Comparison of ENCODE assay signal across 8 cellular contexts in genomic region chr21:32770514-32771133, GRCh38. TPM values are rescaled to one million over a fixed set of nuclear protein-coding genes. Genes with fewer than 3 reads are reported as not detected.
A peak's percentile ranks its signal among the peaks of the same experiment; 100 is the strongest.
DNase-seq lines count a peak whose midpoint lies in the region; ATAC-seq lines count a peak whose summit lies in the region.

No MANE protein-coding gene starts in this region.

- H3K4me3 ChIP-seq in iPS-11a (ENCODE audit: low read depth, low read length) (peak overlapping the region; percentile 96), skeletal muscle cell (ENCODE audit: low read depth, low read length) (peak overlapping the region; percentile 93)

- H3K27ac Mint-ChIP-seq in activated CD4-positive, alpha-beta T cell treated with anti-CD3 and anti-CD28 coated beads for 36 hours, result peak overlapping the region; percentile 96
- H3K27ac Mint-ChIP-seq in activated naive CD8-positive, alpha-beta T cell treated with anti-CD3 and anti-CD28 coated beads, Interleukin-2, amount 10 ng/mL, durations not matched to agents 7 days and 5 days, result peak overlapping the region; percentile 92

- DNase-seq in activated CD4-positive, alpha-beta T cell treated with anti-CD3 and anti-CD28 coated beads for 36 hours, result no peak
- DNase-seq in activated CD4-positive, alpha-beta T cell treated with anti-CD3 and anti-CD28 coated beads for 4 hours, result no peak
- DNase-seq in HuH-7.5 (ENCODE audit: low spot score) (peak; percentile 9), skeletal muscle cell (ENCODE audit: low read depth) (no peak), NCI-H146 treated with DMSO at 0.1 percent for 48 hours (lab: John Stamatoyannopoulos, UW; ENCODE audit: unreplicated experiment) (no peak)
- DNase-seq in activated naive CD8-positive, alpha-beta T cell treated with anti-CD3 and anti-CD28 coated beads, Interleukin-2, amount 10 ng/mL, durations not matched to agents 7 days and 5 days, result no peak
- no peak for DNase-seq in activated CD8-positive, alpha-beta memory T cell treated with anti-CD3 and anti-CD28 coated beads, Interleukin-2, amount 50 U/mL, for 48 hours

- H3K4me1 Mint-ChIP-seq in activated CD4-positive, alpha-beta T cell treated with anti-CD3 and anti-CD28 coated beads for 36 hours, result peaks cover 58% of the 10 kb centered on the region
- peaks cover 46% of the 10 kb centered on the region for H3K4me1 Mint-ChIP-seq in activated naive CD8-positive, alpha-beta T cell treated with anti-CD3 and anti-CD28 coated beads, Interleukin-2, amount 10 ng/mL, durations not matched to agents 7 days and 5 days

- H3K9me3 Mint-ChIP-seq in activated CD4-positive, alpha-beta T cell treated with anti-CD3 and anti-CD28 coated beads for 36 hours (ENCODE audit: low read depth), result peaks cover 4% of the 10 kb centered on the region
- H3K9me3 Mint-ChIP-seq in activated naive CD8-positive, alpha-beta T cell treated with anti-CD3 and anti-CD28 coated beads, Interleukin-2, amount 10 ng/mL, durations not matched to agents 7 days and 5 days, result peaks cover 4% of the 10 kb centered on the region

- peak overlapping the region; percentile 99 for H3K4me3 Mint-ChIP-seq in activated CD4-positive, alpha-beta T cell treated with anti-CD3 and anti-CD28 coated beads for 36 hours
- H3K4me3 Mint-ChIP-seq in activated naive CD8-positive, alpha-beta T cell treated with anti-CD3 and anti-CD28 coated beads, Interleukin-2, amount 10 ng/mL, durations not matched to agents 7 days and 5 days, result peak overlapping the region; percentile 98

- no peaks in the 10 kb centered on the region for H3K27me3 Mint-ChIP-seq in activated CD4-positive, alpha-beta T cell treated with anti-CD3 and anti-CD28 coated beads for 36 hours
- H3K27me3 Mint-ChIP-seq in activated naive CD8-positive, alpha-beta T cell treated with anti-CD3 and anti-CD28 coated beads, Interleukin-2, amount 10 ng/mL, durations not matched to agents 7 days and 5 days, result no peaks in the 10 kb centered on the region

- intact Hi-C loops in activated CD4-positive, alpha-beta T cell treated with anti-CD3 and anti-CD28 coated beads for 36 hours (cut with DNase I, micrococcal nuclease), result loop anchor here (5.0 to 10.0 kb wide), 7 partner anchors 37 to 1036 kb away; partner anchors contain the start of genes CFAP298 (in 1 of the 2), GART (in 1 of the 2), IFNAR1 (in 1 of the 2) and SCAF4 (in 1 of the 2)

- peaks cover 54% of the 10 kb centered on the region for H3K36me3 Mint-ChIP-seq in activated CD4-positive, alpha-beta T cell treated with anti-CD3 and anti-CD28 coated beads for 36 hours (ENCODE audit: low read depth)
- H3K36me3 Mint-ChIP-seq in activated naive CD8-positive, alpha-beta T cell treated with anti-CD3 and anti-CD28 coated beads, Interleukin-2, amount 10 ng/mL, durations not matched to agents 7 days and 5 days, result peaks cover 37% of the 10 kb centered on the region

- CTCF ChIA-PET in activated CD4-positive, alpha-beta T cell treated with anti-CD3 and anti-CD28 coated beads for 36 hours (lab: Charles Lee), result interaction anchor here (0.7 to 1.5 kb wide), 9 partner anchors 9 to 426 kb away, joined by 3 to 8 read pairs (median 4); no protein-coding TSS in a partner anchor

- POLR2A ChIA-PET in activated CD4-positive, alpha-beta T cell treated with anti-CD3 and anti-CD28 coated beads for 36 hours (lab: Charles Lee), result interaction anchor here (0.8 to 1.5 kb wide), 6 partner anchors 8 to 158 kb away, joined by 3 to 8 read pairs (median 4); partner anchors contain the start of genes CFAP298 and SYNJ1
- POLR2A ChIA-PET in activated naive CD8-positive, alpha-beta T cell treated with anti-CD3 and anti-CD28 coated beads, Interleukin-2, amount 10 ng/mL, durations not matched to agents 7 days and 5 days (lab: Charles Lee), result interaction anchor here (0.8 to 4.6 kb wide), 13 partner anchors 8 to 774 kb away, joined by 3 to 41 read pairs (median 5); partner anchors contain the start of genes CFAP298, SYNJ1 and TMEM50B

- no peak for ATAC-seq in activated CD4-positive, alpha-beta T cell treated with anti-CD3 and anti-CD28 coated beads for 36 hours
- ATAC-seq in activated naive CD8-positive, alpha-beta T cell treated with anti-CD3 and anti-CD28 coated beads, Interleukin-2, amount 10 ng/mL, durations not matched to agents 7 days and 5 days (ENCODE audit: low read depth), result no peak

RNA-seq across cellular contexts. Expression of gene PAXBP1, which starts 0.9 kb away (rescaled TPM):
- 10 to 100 TPM; 52.4 to 59.1 TPM for total RNA-seq in activated CD4-positive, alpha-beta T cell treated with anti-CD3 and anti-CD28 coated beads for 36 hours
- total RNA-seq in activated naive CD8-positive, alpha-beta T cell treated with anti-CD3 and anti-CD28 coated beads, Interleukin-2, amount 10 ng/mL, durations not matched to agents 7 days and 5 days, result 10 to 100 TPM; 55.9 to 56.5 TPM

RNA-seq across cellular contexts. Expression of gene SYNJ1, which starts 42.8 kb away (rescaled TPM):
- total RNA-seq in activated CD4-positive, alpha-beta T cell treated with anti-CD3 and anti-CD28 coated beads for 36 hours, result 10 to 100 TPM in 1 of 2 experiments, 1 to 10 TPM in 1; 6.3 to 10.5 TPM
- total RNA-seq in activated naive CD8-positive, alpha-beta T cell treated with anti-CD3 and anti-CD28 coated beads, Interleukin-2, amount 10 ng/mL, durations not matched to agents 7 days and 5 days, result 10 to 100 TPM; 17.9 to 20.4 TPM
